ENCODE assay signal across 7 cellular contexts in the genomic region with DNA sequence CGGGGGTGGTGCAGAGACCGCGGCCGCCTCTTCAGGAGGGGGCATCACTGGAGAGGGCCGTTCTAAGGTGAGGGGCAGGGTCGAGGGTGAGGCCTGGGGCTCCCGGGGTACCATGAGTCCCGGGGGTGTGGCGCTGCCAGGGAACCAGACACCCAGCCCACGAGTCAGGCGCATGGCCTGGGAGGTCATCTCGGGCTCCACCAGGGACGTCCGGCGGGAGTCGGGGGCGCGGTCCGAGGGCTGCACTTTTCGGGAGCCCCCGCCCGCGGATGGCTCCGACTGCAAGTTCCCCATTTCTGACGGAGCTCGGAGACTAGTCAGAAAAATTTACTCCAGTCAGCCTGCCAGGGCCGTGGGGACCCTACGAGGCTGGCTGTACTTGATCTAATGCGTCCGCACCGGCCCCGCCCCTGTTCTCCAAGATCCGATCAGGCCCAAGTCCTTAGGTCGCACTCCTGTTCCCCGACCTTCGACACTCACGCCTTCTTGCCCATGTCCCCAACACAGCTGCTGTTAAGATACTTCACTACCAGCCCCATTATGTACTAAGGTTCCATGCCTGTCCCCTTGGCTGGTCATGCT. TPM values are rescaled to one million over a fixed set of nuclear protein-coding genes. Genes with fewer than 3 reads are reported as not detected.
DNase-seq lines count a peak whose midpoint lies in the region; ATAC-seq and TF ChIP-seq lines count a peak whose summit lies in the region.
"Had no signal": no experiment of that assay in that cellular context is flagged by ENCODE, and none has a peak within 500 bp of the region (broad histone marks: within the 10 kb centered on the region; RNA-seq: fewer than 3 reads in every experiment).

No MANE protein-coding gene starts in this region.

- peak overlapping the region; percentile 56 for H3K56ac ChIP-seq in mesendoderm (ENCODE audit: low read length)

- H3K4me1 ChIP-seq in mesendoderm (ENCODE audit: control insufficient read depth, low read depth, low read length) = peaks cover 3% of the 10 kb centered on the region

- peaks cover 4% of the 10 kb centered on the region for H3K36me3 ChIP-seq in mesendoderm (ENCODE audit: control insufficient read depth, insufficient read depth, low read length)

- H2BK15ac ChIP-seq in mesendoderm (replicated peaks; ENCODE audit: low read depth) = no peak overlapping the region

- H3K27ac Mint-ChIP-seq in activated B cell treated with CpG ODN at 0.5 μM for 24 hours = peak overlapping the region; percentile 42

- H3K4me3 ChIP-seq in mesendoderm (ENCODE audit: low read length) = no peak overlapping the region

- no peak overlapping the region for H4K5ac ChIP-seq in mesendoderm (ENCODE audit: low read length)

- peak overlapping the region; percentile 48 for H3K9ac ChIP-seq in mesendoderm (ENCODE audit: low read length)

- H3K4me3 Mint-ChIP-seq in activated B cell treated with CpG ODN at 0.5 μM for 24 hours = peak overlapping the region; percentile 87

- TF ChIP-seq CTCF in activated B cell treated with CpG ODN at 0.5 μM for 24 hours (IDR thresholded peaks at IDR 0.05) = no peak

- H3K9me3 Mint-ChIP-seq in activated B cell treated with CpG ODN at 0.5 μM for 24 hours = no peaks in the 10 kb centered on the region

- WGBS in mesendoderm (ENCODE audit: extremely low coverage, insufficient coverage, low lambda C conversion rate) = no CpG with 5 or more reads among the region's 37 CpGs

- POLR2A ChIA-PET in activated B cell treated with CpG ODN at 0.5 μM for 24 hours (lab: Charles Lee) = interaction anchor here (0.9 to 3.4 kb wide), 5 partner anchors 11 to 231 kb away, joined by 3 to 78 read pairs (median 5); a partner anchor contains a TSS

- no peak overlapping the region for H3K4ac ChIP-seq in mesendoderm (ENCODE audit: low read depth, low read length)

- ATAC-seq in activated B cell treated with CpG ODN at 0.5 μM for 24 hours (ENCODE audit: low read depth) (peak; percentile 28), GM21360 (IDR thresholded peaks at IDR 0.05; ENCODE audit: unreplicated experiment) (no peak), HG03442 (IDR thresholded peaks at IDR 0.05; ENCODE audit: unreplicated experiment) (no peak)

- H4K8ac ChIP-seq in mesendoderm (ENCODE audit: low read depth, low read length) = no peak overlapping the region

- CTCF ChIA-PET in activated B cell treated with CpG ODN at 0.5 μM for 24 hours (lab: Charles Lee) = interaction anchor here (0.6 to 2.8 kb wide), 6 partner anchors 9 to 230 kb away, joined by 3 to 25 read pairs (median 5); a partner anchor contains a TSS

- intact Hi-C loops in activated B cell treated with CpG ODN at 0.5 μM for 24 hours (cut with micrococcal nuclease) = no loop called here

- H3K79me1 ChIP-seq in mesendoderm (ENCODE audit: low read length) = no peaks in the 10 kb centered on the region

- H3K27ac ChIP-seq in mesendoderm (ENCODE audit: low read depth, low read length) = no peak overlapping the region

- no peak overlapping the region for H3K18ac ChIP-seq in mesendoderm (ENCODE audit: low read length)

- H3K79me2 ChIP-seq in mesendoderm (ENCODE audit: control insufficient read depth, insufficient read depth, low read length) = no peaks in the 10 kb centered on the region

- peaks cover 25% of the 10 kb centered on the region for H3K27me3 Mint-ChIP-seq in activated B cell treated with CpG ODN at 0.5 μM for 24 hours

- DNase-seq in GDM1 (lab: John Stamatoyannopoulos, UW) = peak; percentile 43
- peak; percentile 28 for DNase-seq in activated B cell treated with CpG ODN at 0.5 μM for 24 hours
- DNase-seq in mesendoderm = no peak
- DNase-seq in nucleus accumbens (lab: John Stamatoyannopoulos, UW) = no peak

- no peak overlapping the region for H2BK120ac ChIP-seq in mesendoderm (ENCODE audit: low read depth, low read length)

- peaks cover 25% of the 10 kb centered on the region for H3K4me1 Mint-ChIP-seq in activated B cell treated with CpG ODN at 0.5 μM for 24 hours

- H3K23ac ChIP-seq in mesendoderm (ENCODE audit: low read length) = no peak overlapping the region

- peak overlapping the region; percentile 61 for H3K4me2 ChIP-seq in mesendoderm (ENCODE audit: low read length)

- no peaks in the 10 kb centered on the region for H3K27me3 ChIP-seq in mesendoderm (ENCODE audit: insufficient read depth, low read length, poor library complexity)

- H2BK5ac ChIP-seq in mesendoderm (ENCODE audit: low read length) = no peak overlapping the region

- H2AK5ac ChIP-seq in mesendoderm (ENCODE audit: low read length) = no peak overlapping the region

- H3K36me3 Mint-ChIP-seq in activated B cell treated with CpG ODN at 0.5 μM for 24 hours (ENCODE audit: low read depth) = peaks cover 25% of the 10 kb centered on the region

RNA-seq across cellular contexts. Expression of a gene that starts 0.8 kb away (rescaled TPM):
- 0.22 and 1.2 TPM in 2 replicates for total RNA-seq in activated B cell treated with CpG ODN at 0.5 μM for 24 hours
- 0.56 TPM for polyA plus RNA-seq in mesendoderm (2013, experiment 1 of 2)
- polyA plus RNA-seq in mesendoderm (2013, experiment 2 of 2) = 0.35 TPM

RNA-seq across cellular contexts. Expression of a gene that starts 1.4 kb away (rescaled TPM):
- 0.44 and 2.4 TPM in 2 replicates for total RNA-seq in activated B cell treated with CpG ODN at 0.5 μM for 24 hours
- polyA plus RNA-seq in mesendoderm (2013, experiment 1 of 2) = 2.1 TPM
- 2.1 TPM for polyA plus RNA-seq in mesendoderm (2013, experiment 2 of 2)

RNA-seq across cellular contexts. Expression of a gene that starts 12.7 kb away (rescaled TPM):
- total RNA-seq in activated B cell treated with CpG ODN at 0.5 μM for 24 hours = 134 and 138 TPM in 2 replicates
- 175 TPM for polyA plus RNA-seq in mesendoderm (2013, experiment 1 of 2)
- 175 TPM for polyA plus RNA-seq in mesendoderm (2013, experiment 2 of 2)

RNA-seq across cellular contexts. Expression of a gene that starts 15.8 kb away (rescaled TPM):
- 38.3 and 40.0 TPM in 2 replicates for total RNA-seq in activated B cell treated with CpG ODN at 0.5 μM for 24 hours
- polyA plus RNA-seq in mesendoderm (2013, experiment 1 of 2) = 2.2 TPM
- polyA plus RNA-seq in mesendoderm (2013, experiment 2 of 2) = 2.6 TPM

RNA-seq across cellular contexts. Expression of a gene that starts 39.0 kb away (rescaled TPM):
- total RNA-seq in activated B cell treated with CpG ODN at 0.5 μM for 24 hours = 3.2 and 3.6 TPM in 2 replicates
- polyA plus RNA-seq in mesendoderm (2013, experiment 1 of 2) = 1.0 TPM
- polyA plus RNA-seq in mesendoderm (2013, experiment 2 of 2) = 0.98 TPM
- total RNA-seq: HT1080 had no signal

Comparison
In these comparisons a context has a peak if more than half of its experiments do, and no peak if none do; other contexts are left out.
1. DNase-seq: peak in GDM1 (single experiment) and activated B cell treated with CpG ODN at 0.5 μM for 24 hours (single experiment); none in mesendoderm (single experiment) and nucleus accumbens (0 of 56).